ENCODE assay signal across 1 cellular context in the genomic region with DNA sequence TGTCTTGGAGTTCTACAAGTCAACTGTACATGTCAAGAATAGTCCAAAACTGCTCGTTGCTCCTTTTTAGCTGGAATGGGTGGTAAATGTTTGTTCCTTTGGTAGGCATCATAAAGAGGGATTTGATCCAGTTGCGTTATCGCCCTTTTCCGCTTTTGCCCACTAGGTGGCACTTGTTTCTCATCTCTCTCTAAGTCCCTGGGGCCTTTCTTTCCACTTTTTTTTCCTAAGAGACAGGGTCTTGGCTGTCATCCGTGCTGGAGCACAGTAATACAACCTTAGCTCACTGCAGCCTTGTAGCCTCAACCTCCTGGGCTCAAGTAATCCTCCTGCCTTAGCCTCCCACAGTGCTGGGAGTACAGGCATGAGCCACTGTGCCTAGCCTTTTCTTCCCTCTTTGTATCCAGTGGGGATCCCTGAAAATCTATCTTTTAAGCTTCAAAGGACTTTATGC.
A peak's percentile ranks its signal among the peaks of the same experiment; 100 is the strongest.
TF ChIP-seq lines count a peak whose summit lies in the region.

No MANE protein-coding gene starts in this region.

TF ChIP-seq in neural cell, 6 proteins besides CTCF, POLR2A, EP300 and RAD21:
- peak; percentile 75 for TF ChIP-seq SMC3 (conservative IDR thresholded peaks at IDR 0.05; ENCODE audit: poor library complexity)
- no peak for TF ChIP-seq MXI1 (conservative IDR thresholded peaks at IDR 0.05; ENCODE audit: poor library complexity, severe bottlenecking)
- TF ChIP-seq, protein P1, sequence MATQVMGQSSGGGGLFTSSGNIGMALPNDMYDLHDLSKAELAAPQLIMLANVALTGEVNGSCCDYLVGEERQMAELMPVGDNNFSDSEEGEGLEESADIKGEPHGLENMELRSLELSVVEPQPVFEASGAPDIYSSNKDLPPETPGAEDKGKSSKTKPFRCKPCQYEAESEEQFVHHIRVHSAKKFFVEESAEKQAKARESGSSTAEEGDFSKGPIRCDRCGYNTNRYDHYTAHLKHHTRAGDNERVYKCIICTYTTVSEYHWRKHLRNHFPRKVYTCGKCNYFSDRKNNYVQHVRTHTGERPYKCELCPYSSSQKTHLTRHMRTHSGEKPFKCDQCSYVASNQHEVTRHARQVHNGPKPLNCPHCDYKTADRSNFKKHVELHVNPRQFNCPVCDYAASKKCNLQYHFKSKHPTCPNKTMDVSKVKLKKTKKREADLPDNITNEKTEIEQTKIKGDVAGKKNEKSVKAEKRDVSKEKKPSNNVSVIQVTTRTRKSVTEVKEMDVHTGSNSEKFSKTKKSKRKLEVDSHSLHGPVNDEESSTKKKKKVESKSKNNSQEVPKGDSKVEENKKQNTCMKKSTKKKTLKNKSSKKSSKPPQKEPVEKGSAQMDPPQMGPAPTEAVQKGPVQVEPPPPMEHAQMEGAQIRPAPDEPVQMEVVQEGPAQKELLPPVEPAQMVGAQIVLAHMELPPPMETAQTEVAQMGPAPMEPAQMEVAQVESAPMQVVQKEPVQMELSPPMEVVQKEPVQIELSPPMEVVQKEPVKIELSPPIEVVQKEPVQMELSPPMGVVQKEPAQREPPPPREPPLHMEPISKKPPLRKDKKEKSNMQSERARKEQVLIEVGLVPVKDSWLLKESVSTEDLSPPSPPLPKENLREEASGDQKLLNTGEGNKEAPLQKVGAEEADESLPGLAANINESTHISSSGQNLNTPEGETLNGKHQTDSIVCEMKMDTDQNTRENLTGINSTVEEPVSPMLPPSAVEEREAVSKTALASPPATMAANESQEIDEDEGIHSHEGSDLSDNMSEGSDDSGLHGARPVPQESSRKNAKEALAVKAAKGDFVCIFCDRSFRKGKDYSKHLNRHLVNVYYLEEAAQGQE (IDR thresholded peaks at IDR 0.05; ENCODE audit: borderline replicate concordance): peak; percentile 25
